Comparison of ENCODE assay signal across 18 cellular contexts in the genomic region with DNA sequence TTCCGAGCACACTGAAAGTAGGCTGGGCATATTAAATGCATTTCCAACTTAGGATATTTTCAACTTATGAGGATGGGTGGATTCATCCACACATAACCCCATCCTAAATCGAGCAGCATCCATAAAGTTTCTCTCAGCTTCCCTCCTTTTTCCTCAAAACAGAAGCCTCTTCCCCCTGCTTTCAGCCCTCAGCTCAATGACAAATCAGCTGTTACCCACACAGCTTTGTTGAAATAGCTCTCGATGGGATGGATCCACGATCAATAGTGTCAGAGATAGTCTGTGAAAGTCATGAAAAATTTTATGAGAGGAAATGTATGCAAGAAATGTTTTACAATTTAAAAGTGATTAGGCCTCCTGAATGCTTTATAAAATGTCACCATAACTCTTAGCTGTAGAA. TPM values are rescaled to one million over a fixed set of nuclear protein-coding genes. Genes with fewer than 3 reads are reported as not detected.
DNase-seq lines count a peak whose midpoint lies in the region; ATAC-seq and TF ChIP-seq lines count a peak whose summit lies in the region.
"Had no signal": no experiment of that assay in that cellular context is flagged by ENCODE, and none has a peak within 500 bp of the region (broad histone marks: within the 10 kb centered on the region; RNA-seq: fewer than 3 reads in every experiment).

No MANE protein-coding gene starts in this region.

- no peak for ATAC-seq in activated naive CD4-positive, alpha-beta T cell treated with anti-CD3 and anti-CD28 coated beads, Interleukin-2, amount 50 U/mL, for 72 hours
- ATAC-seq: gastroesophageal sphincter had no signal

- peak overlapping the region; percentile 92 for H3K4me3 Mint-ChIP-seq in activated naive CD4-positive, alpha-beta T cell treated with anti-CD3 and anti-CD28 coated beads, Interleukin-2, amount 50 U/mL, for 24 hours

- intact Hi-C loops in mammary epithelial cell (cut with micrococcal nuclease): no loop called here

- peaks cover 2% of the 10 kb centered on the region for H3K36me3 ChIP-seq in mammary epithelial cell (ENCODE audit: insufficient read depth, low read length)
- peaks cover 4 to 5% of the 10 kb centered on the region in 2 experiments for H3K36me3 ChIP-seq in trophoblast cell (ENCODE audit: control insufficient read depth in 1 of 2, insufficient read depth in 2 of 2, low read length in 2 of 2)

- CTCF ChIA-PET in mammary epithelial cell (lab: Charles Lee; ENCODE audit: low non-redundant PET): no interaction called here

- in situ Hi-C loops in mammary epithelial cell (cut with MboI; ENCODE audit: low sequenced_read_pairs in 2 of 2): no loop called here

- TF ChIP-seq POLR2A in NB4 (IDR thresholded peaks at IDR 0.05; ENCODE audit: extremely low read depth, insufficient read length): no peak

- no peak overlapping the region for H2BK12ac ChIP-seq in trophoblast cell (ENCODE audit: low read length)

- DNase-seq in activated naive CD4-positive, alpha-beta T cell treated with anti-CD3 and anti-CD28 coated beads, Interleukin-2, amount 50 U/mL, for 72 hours (ENCODE audit: low spot score in 2 of 2): no peak
- DNase-seq in NB4 (ENCODE audit: low read depth) (no peak), mammary epithelial cell (no peak), trophoblast cell (no peak), 8988T (no peak), NCI-H1417 treated with DMSO at 0.1 percent for 48 hours (lab: John Stamatoyannopoulos, UW) (no peak), epidermal melanocyte (ENCODE audit: insufficient read length, low spot score) (no peak)
- DNase-seq: activated CD4-positive, alpha-beta T cell treated with anti-CD3 and anti-CD28 coated beads for 4 hours; activated gamma-delta T cell treated with Interleukin-2 at 50 U/mL for 16 hours; central memory CD4-positive, alpha-beta T cell; EL; kidney; NCI-H2227 treated with DMSO at 0.1 percent for 48 hours; stimulated activated CD4-positive, alpha-beta T cell treated with anti-CD3 and anti-CD28 coated beads, Interleukin-1b, Interleukin-23, amount 100 ng/mL, for 48 hours; tibial artery had no signal

- H4K8ac ChIP-seq in trophoblast cell (ENCODE audit: low read depth, low read length): no peak overlapping the region

- H3K79me2 ChIP-seq in mammary epithelial cell (ENCODE audit: insufficient read depth, low read length) (peaks cover 71% of the 10 kb centered on the region), trophoblast cell (ENCODE audit: control insufficient read depth, insufficient read depth, low read length, poor library complexity) (peaks cover 10% of the 10 kb centered on the region)

- WGBS in mammary epithelial cell (ENCODE audit: low coverage, missing lambda C conversion rate): 91% methylated on average over 4 of the region's 4 CpGs
- WGBS in trophoblast cell (ENCODE audit: extremely low coverage, insufficient coverage, insufficient read length): no CpG with 5 or more reads among the region's 4 CpGs

- no peak overlapping the region for H3K27ac Mint-ChIP-seq in activated naive CD4-positive, alpha-beta T cell treated with anti-CD3 and anti-CD28 coated beads, Interleukin-2, amount 50 U/mL, for 24 hours
- no peak overlapping the region for H3K27ac Mint-ChIP-seq in activated naive CD4-positive, alpha-beta T cell treated with anti-CD3 and anti-CD28 coated beads, Interleukin-2, amount 50 U/mL, for 72 hours
- H3K27ac Mint-ChIP-seq: B cell had no signal

- H3K4ac ChIP-seq in trophoblast cell (ENCODE audit: low read depth, low read length): peak overlapping the region; percentile 39

- no peaks in the 10 kb centered on the region for H3K27me3 ChIP-seq in mammary epithelial cell (ENCODE audit: insufficient read depth, low read length)
- H3K27me3 ChIP-seq in trophoblast cell (ENCODE audit: insufficient read depth, low read length): no peaks in the 10 kb centered on the region
- H3K27me3 ChIP-seq: gastroesophageal sphincter, tibial artery had no signal

- H3K4me2 ChIP-seq in mammary epithelial cell (ENCODE audit: insufficient read depth, low read depth, low read length) (peak overlapping the region; percentile 85), trophoblast cell (ENCODE audit: low read length) (no peak overlapping the region)

- no peak overlapping the region for H4K12ac ChIP-seq in trophoblast cell (ENCODE audit: low read depth, low read length)

- H3K79me1 ChIP-seq in trophoblast cell (ENCODE audit: low read length): peaks cover 3% of the 10 kb centered on the region

- no peak overlapping the region for H3K23ac ChIP-seq in trophoblast cell (ENCODE audit: low read length)

- H3K9ac ChIP-seq in mammary epithelial cell (ENCODE audit: insufficient read depth, low read length) (no peak overlapping the region), trophoblast cell (ENCODE audit: low read length) (no peak overlapping the region)

- peaks cover 48% of the 10 kb centered on the region for H3K4me1 Mint-ChIP-seq in activated naive CD4-positive, alpha-beta T cell treated with anti-CD3 and anti-CD28 coated beads, Interleukin-2, amount 50 U/mL, for 24 hours

- peaks cover 7% of the 10 kb centered on the region for H3K36me3 Mint-ChIP-seq in activated naive CD4-positive, alpha-beta T cell treated with anti-CD3 and anti-CD28 coated beads, Interleukin-2, amount 50 U/mL, for 24 hours
- peaks cover 12 to 17% of the 10 kb centered on the region in 2 donors for H3K36me3 Mint-ChIP-seq in activated naive CD4-positive, alpha-beta T cell treated with anti-CD3 and anti-CD28 coated beads, Interleukin-2, amount 50 U/mL, for 72 hours

- H3K4me1 ChIP-seq in mammary epithelial cell (ENCODE audit: insufficient read depth, low read length) (peaks cover 10% of the 10 kb centered on the region), trophoblast cell (ENCODE audit: control insufficient read depth in 1 of 2, insufficient read depth in 2 of 2, low read length in 2 of 2) (peaks cover 4% of the 10 kb centered on the region in 2 experiments)

- H4K91ac ChIP-seq in trophoblast cell (ENCODE audit: low read depth, low read length): no peak overlapping the region

- H3K27ac ChIP-seq in mammary epithelial cell (ENCODE audit: insufficient read depth, low read depth, low read length) (no peak overlapping the region), trophoblast cell (ENCODE audit: low read depth, low read length) (no peak overlapping the region)
- H3K27ac ChIP-seq: gastroesophageal sphincter, tibial artery had no signal

- no peak overlapping the region for H2AFZ ChIP-seq in mammary epithelial cell (ENCODE audit: low read depth, low read length)
- H2AFZ ChIP-seq in trophoblast cell (ENCODE audit: insufficient read depth, low read length, poor library complexity): no peak overlapping the region

- H2BK120ac ChIP-seq in trophoblast cell (ENCODE audit: insufficient read depth, low read length, poor library complexity): no peak overlapping the region

- H3K18ac ChIP-seq in trophoblast cell (ENCODE audit: low read length): no peak overlapping the region

- no peak overlapping the region for H2BK5ac ChIP-seq in trophoblast cell (ENCODE audit: low read depth, low read length, poor library complexity)

- dilution Hi-C loops in mammary epithelial cell (cut with HindIII; ENCODE audit: low sequenced_read_pairs): no loop called here

- H3K14ac ChIP-seq in trophoblast cell (ENCODE audit: low read length): no peak overlapping the region

- no peaks in the 10 kb centered on the region for H3K9me3 Mint-ChIP-seq in activated naive CD4-positive, alpha-beta T cell treated with anti-CD3 and anti-CD28 coated beads, Interleukin-2, amount 50 U/mL, for 24 hours
- no peaks in the 10 kb centered on the region for H3K9me3 Mint-ChIP-seq in activated naive CD4-positive, alpha-beta T cell treated with anti-CD3 and anti-CD28 coated beads, Interleukin-2, amount 50 U/mL, for 72 hours

- H3K9me3 ChIP-seq in mammary epithelial cell (replicated peaks; ENCODE audit: insufficient read depth, low read length) (no peaks in the 10 kb centered on the region), trophoblast cell (ENCODE audit: insufficient read depth, low read depth, low read length) (no peaks in the 10 kb centered on the region)
- H3K9me3 ChIP-seq: gastroesophageal sphincter, tibial artery had no signal

- H3K27me3 Mint-ChIP-seq in activated naive CD4-positive, alpha-beta T cell treated with anti-CD3 and anti-CD28 coated beads, Interleukin-2, amount 50 U/mL, for 24 hours: no peaks in the 10 kb centered on the region
- H3K27me3 Mint-ChIP-seq: B cell had no signal

- no TSS peak for BruUV-seq in mammary epithelial cell (replicated peaks; lab: Mats Ljungman, UMichigan)

- H4K20me1 ChIP-seq in mammary epithelial cell (ENCODE audit: insufficient read depth, low read length): no peaks in the 10 kb centered on the region

- TF ChIP-seq CTCF in NB4 (IDR thresholded peaks at IDR 0.05; ENCODE audit: low read depth, low read length): no peak
- no peak for TF ChIP-seq CTCF in mammary epithelial cell (conservative IDR thresholded peaks at IDR 0.05 in 1 of 2, IDR thresholded peaks at IDR 0.05 in 1 of 2; ENCODE audit: extremely low read depth in 1 of 2, insufficient read depth in 1 of 2, low read depth in 1 of 2, low read length in 2 of 2)

- no peak overlapping the region for H2AK5ac ChIP-seq in trophoblast cell (ENCODE audit: low read length)

- H3K4me3 ChIP-seq in NB4 (ENCODE audit: low read depth, low read length) (peak overlapping the region; percentile 93), mammary epithelial cell (replicated peaks in 1 of 3; ENCODE audit: insufficient read depth in 1 of 3, low read depth in 2 of 3, low read length in 3 of 3) (no peak overlapping the region), trophoblast cell (ENCODE audit: low read depth, low read length) (no peak overlapping the region)
- H3K4me3 ChIP-seq: gastroesophageal sphincter, tibial artery had no signal

RNA-seq across cellular contexts. Expression of a gene that starts 2.5 kb away (rescaled TPM):
- total RNA-seq in activated naive CD4-positive, alpha-beta T cell treated with anti-CD3 and anti-CD28 coated beads, Interleukin-2, amount 50 U/mL, for 72 hours: 10 to 100 TPM; 15.8 to 32.7 TPM
- total RNA-seq in mammary epithelial cell: 10 to 100 TPM; 17.8 to 30.5 TPM
- polyA plus RNA-seq in mammary epithelial cell: 22.1 TPM
- polyA minus RNA-seq in mammary epithelial cell: 31.1 TPM
- 9.5 and 10.1 TPM in 2 replicates for polyA plus RNA-seq in trophoblast cell (2013)

RNA-seq across cellular contexts. Expression of a gene that starts 19.7 kb away (rescaled TPM):
- 10 to 100 TPM; 58.3 to 63.8 TPM for total RNA-seq in activated naive CD4-positive, alpha-beta T cell treated with anti-CD3 and anti-CD28 coated beads, Interleukin-2, amount 50 U/mL, for 72 hours
- total RNA-seq in mammary epithelial cell: 10 to 100 TPM; 25.8 to 64.5 TPM
- 49.1 TPM for polyA plus RNA-seq in mammary epithelial cell
- 21.6 TPM for polyA minus RNA-seq in mammary epithelial cell
- polyA plus RNA-seq in trophoblast cell (2013): 47.9 and 48.2 TPM in 2 replicates

RNA-seq across cellular contexts. Expression of a gene that starts 20.1 kb away (rescaled TPM):
- total RNA-seq in activated naive CD4-positive, alpha-beta T cell treated with anti-CD3 and anti-CD28 coated beads, Interleukin-2, amount 50 U/mL, for 72 hours: 10 to 100 TPM; 26.4 to 46.6 TPM
- total RNA-seq in mammary epithelial cell: 10 to 100 TPM in 1 of 2 donors, 1 to 10 TPM in 1; 9.7 to 17.5 TPM
- polyA plus RNA-seq in mammary epithelial cell: 9.4 TPM
- 2.4 TPM for polyA minus RNA-seq in mammary epithelial cell
- polyA plus RNA-seq in trophoblast cell (2013): 21.3 and 22.0 TPM in 2 replicates

RNA-seq across cellular contexts. Expression of a gene that starts 27.3 kb away (rescaled TPM):
- total RNA-seq in activated naive CD4-positive, alpha-beta T cell treated with anti-CD3 and anti-CD28 coated beads, Interleukin-2, amount 50 U/mL, for 72 hours: 100 to 1,000 TPM; 234 to 350 TPM
- 100 to 1,000 TPM; 152 to 221 TPM for total RNA-seq in mammary epithelial cell
- 275 TPM for polyA plus RNA-seq in mammary epithelial cell
- 184 TPM for polyA minus RNA-seq in mammary epithelial cell
- polyA plus RNA-seq in trophoblast cell (2013): 112 and 116 TPM in 2 replicates

RNA-seq across cellular contexts. Expression of a gene that starts 46.3 kb away (rescaled TPM):
- 10 to 100 TPM; 49.1 to 61.3 TPM for total RNA-seq in activated naive CD4-positive, alpha-beta T cell treated with anti-CD3 and anti-CD28 coated beads, Interleukin-2, amount 50 U/mL, for 72 hours
- 10 to 100 TPM; 23.3 to 35.7 TPM for total RNA-seq in mammary epithelial cell
- 19.2 TPM for polyA plus RNA-seq in mammary epithelial cell
- 36.2 TPM for polyA minus RNA-seq in mammary epithelial cell
- polyA plus RNA-seq in trophoblast cell (2013): 30.7 TPM in 2 replicates
